In the genomic region with DNA sequence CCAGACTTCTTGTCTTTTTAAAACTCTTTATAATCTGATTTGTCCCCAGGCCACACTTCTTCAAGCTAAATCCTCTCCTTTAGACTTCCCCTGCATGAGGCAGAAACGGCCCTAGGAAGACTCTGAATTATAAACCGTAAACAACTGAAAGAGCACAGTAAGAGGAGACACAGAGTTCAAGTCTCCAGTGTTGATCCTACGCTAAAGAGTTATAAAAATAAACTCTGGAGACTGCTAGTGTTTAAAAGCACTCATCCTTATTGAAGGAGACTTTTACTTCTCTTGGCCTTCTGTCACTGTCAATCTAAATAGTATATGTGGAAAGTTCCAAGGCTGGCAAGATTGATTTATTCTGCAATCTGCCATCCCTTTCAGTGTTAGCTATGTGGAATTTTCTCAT, we compare ENCODE assay signal across 12 cellular contexts.
"Had no signal": no experiment of that assay in that cellular context is flagged by ENCODE, and none has a peak within 500 bp of the region (broad histone marks: within the 10 kb centered on the region; RNA-seq: fewer than 3 reads in every experiment).

No MANE protein-coding gene starts in this region.

- H3K4me3 ChIP-seq: esophagus muscularis mucosa, ovary, skin epidermis had no signal

- H3K9me3 ChIP-seq: esophagus muscularis mucosa, ovary had no signal

- H3K36me3 ChIP-seq: brain microvascular endothelial cell, esophagus muscularis mucosa, ovary had no signal

- H3K27me3 ChIP-seq: brain microvascular endothelial cell, esophagus muscularis mucosa, ovary had no signal

- H3K27ac ChIP-seq: brain microvascular endothelial cell, esophagus muscularis mucosa, ovary, skin epidermis had no signal

- ATAC-seq: left colon had no signal

- DNase-seq: activated B cell treated with CpG ODN at 0.5 μM for 24 hours; activated CD4-positive, alpha-beta T cell treated with anti-CD3 and anti-CD28 coated beads, Interleukin-2, amount 10 ng/mL, durations not matched to agents 24 days and 14 days; activated naive CD4-positive, alpha-beta T cell treated with anti-CD3 and anti-CD28 coated beads, Interleukin-2, amount 50 U/mL, for 16 hours; activated T-cell treated with anti-CD3 and anti-CD28 coated beads for 4 hours; amniotic stem cell; brain microvascular endothelial cell; dermis blood vessel endothelial cell; left colon; ovary; retina had no signal
